In the genomic region with DNA sequence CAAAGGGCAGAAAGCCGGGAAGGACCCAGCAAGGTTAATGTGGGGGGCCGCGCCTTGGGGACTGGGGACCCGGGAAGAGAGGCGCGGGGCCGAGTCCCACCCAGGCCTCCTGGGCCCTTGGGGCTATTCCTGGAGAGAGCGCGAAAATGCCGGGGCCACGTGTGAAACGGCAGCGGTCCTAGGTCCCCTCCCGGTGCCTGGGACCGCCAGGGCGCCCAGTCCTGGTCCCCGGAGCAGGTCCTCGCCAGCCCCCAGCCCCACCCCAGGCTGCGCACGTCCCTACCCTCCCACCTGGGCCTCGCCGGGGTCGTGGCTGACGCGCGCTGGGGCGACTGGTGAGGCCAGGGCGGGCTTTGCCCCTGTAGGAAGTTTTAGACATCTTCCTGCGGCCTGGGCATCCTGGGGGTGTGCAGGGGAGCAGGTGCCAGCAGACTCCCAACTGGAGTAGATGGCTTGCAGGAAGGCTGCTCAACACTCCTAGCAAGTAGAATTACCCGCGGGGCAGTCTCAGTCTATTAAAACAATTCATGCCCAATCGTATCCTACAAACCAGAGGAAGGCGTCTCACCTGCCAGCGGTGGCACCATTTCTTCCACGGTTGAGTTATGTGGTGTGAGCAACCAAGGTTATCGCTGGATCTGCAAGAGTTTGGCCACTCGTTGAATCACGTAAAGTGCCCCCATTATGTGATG, we compare ENCODE assay signal across 2 cellular contexts.
A peak's percentile ranks its signal among the peaks of the same experiment; 100 is the strongest.
TF ChIP-seq lines count a peak whose summit lies in the region.

No MANE protein-coding gene starts in this region.

TF ChIP-seq in HCT116, 20 proteins besides CTCF, POLR2A, EP300 and RAD21:
- TF ChIP-seq SRF (IDR thresholded peaks at IDR 0.05; ENCODE audit: low read depth), result no peak
- TF ChIP-seq JUND (IDR thresholded peaks at IDR 0.05), result no peak
- no peak for TF ChIP-seq POLR2AphosphoS5 (IDR thresholded peaks at IDR 0.05; ENCODE audit: low read depth, low read length)
- TF ChIP-seq ZFX (IDR thresholded peaks at IDR 0.05), result no peak
- TF ChIP-seq, protein P1, sequence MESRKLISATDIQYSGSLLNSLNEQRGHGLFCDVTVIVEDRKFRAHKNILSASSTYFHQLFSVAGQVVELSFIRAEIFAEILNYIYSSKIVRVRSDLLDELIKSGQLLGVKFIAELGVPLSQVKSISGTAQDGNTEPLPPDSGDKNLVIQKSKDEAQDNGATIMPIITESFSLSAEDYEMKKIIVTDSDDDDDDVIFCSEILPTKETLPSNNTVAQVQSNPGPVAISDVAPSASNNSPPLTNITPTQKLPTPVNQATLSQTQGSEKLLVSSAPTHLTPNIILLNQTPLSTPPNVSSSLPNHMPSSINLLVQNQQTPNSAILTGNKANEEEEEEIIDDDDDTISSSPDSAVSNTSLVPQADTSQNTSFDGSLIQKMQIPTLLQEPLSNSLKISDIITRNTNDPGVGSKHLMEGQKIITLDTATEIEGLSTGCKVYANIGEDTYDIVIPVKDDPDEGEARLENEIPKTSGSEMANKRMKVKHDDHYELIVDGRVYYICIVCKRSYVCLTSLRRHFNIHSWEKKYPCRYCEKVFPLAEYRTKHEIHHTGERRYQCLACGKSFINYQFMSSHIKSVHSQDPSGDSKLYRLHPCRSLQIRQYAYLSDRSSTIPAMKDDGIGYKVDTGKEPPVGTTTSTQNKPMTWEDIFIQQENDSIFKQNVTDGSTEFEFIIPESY (IDR thresholded peaks at IDR 0.05; ENCODE audit: extremely low read depth, insufficient replicate concordance, low read length), result no peak
- TF ChIP-seq MAX (IDR thresholded peaks at IDR 0.05), result no peak
- TF ChIP-seq YY1 (IDR thresholded peaks at IDR 0.05; ENCODE audit: extremely low read depth, insufficient replicate concordance, low read depth, low read length), result no peak
- TF ChIP-seq EGR1 (IDR thresholded peaks at IDR 0.05; ENCODE audit: low read depth), result no peak
- TF ChIP-seq CBX3 (IDR thresholded peaks at IDR 0.05; ENCODE audit: low read depth), result no peak

TF ChIP-seq in WTC11, 78 proteins besides CTCF, POLR2A, EP300 and RAD21:
- peak; percentile 14; the same call in 1 of the 2 replicates for TF ChIP-seq FOXK1 (CRISPR knock-in tag; IDR thresholded peaks at IDR 0.05)
- no peak for TF ChIP-seq NR1H2 (CRISPR knock-in tag; IDR thresholded peaks at IDR 0.05)
- TF ChIP-seq, protein P2, sequence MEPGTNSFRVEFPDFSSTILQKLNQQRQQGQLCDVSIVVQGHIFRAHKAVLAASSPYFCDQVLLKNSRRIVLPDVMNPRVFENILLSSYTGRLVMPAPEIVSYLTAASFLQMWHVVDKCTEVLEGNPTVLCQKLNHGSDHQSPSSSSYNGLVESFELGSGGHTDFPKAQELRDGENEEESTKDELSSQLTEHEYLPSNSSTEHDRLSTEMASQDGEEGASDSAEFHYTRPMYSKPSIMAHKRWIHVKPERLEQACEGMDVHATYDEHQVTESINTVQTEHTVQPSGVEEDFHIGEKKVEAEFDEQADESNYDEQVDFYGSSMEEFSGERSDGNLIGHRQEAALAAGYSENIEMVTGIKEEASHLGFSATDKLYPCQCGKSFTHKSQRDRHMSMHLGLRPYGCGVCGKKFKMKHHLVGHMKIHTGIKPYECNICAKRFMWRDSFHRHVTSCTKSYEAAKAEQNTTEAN (CRISPR knock-in tag; IDR thresholded peaks at IDR 0.05), result peak; percentile 7; the same call in 1 of the 2 replicates
